34 cellular contexts compared by ENCODE assay signal in genomic region chr16:65825191-65825856, GRCh38.
"Had no signal": no experiment of that assay in that cellular context is flagged by ENCODE, and none has a peak within 500 bp of the region (broad histone marks: within the 10 kb centered on the region; RNA-seq: fewer than 3 reads in every experiment).

No MANE protein-coding gene starts in this region.

- H3K4me3 ChIP-seq: ascending aorta, breast epithelium, cardiac muscle cell, esophagus muscularis mucosa, gastrocnemius medialis, heart left ventricle had no signal

- H3K4me1 Mint-ChIP-seq: activated CD4-positive, alpha-beta T cell treated with anti-CD3 and anti-CD28 coated beads for 36 hours; activated CD4-positive, alpha-beta T cell treated with anti-CD3 and anti-CD28 coated beads, Interleukin-2, amount 10 ng/mL, durations not matched to agents 24 days and 14 days; activated naive CD4-positive, alpha-beta T cell treated with anti-CD3 and anti-CD28 coated beads, Interleukin-2, amount 10 ng/mL, durations not matched to agents 7 days and 5 days; activated naive CD8-positive, alpha-beta T cell treated with anti-CD3 and anti-CD28 coated beads, Interleukin-2, amount 10 ng/mL, durations not matched to agents 7 days and 5 days; brain; T-helper 17 cell had no signal

- H3K27ac ChIP-seq: ascending aorta, breast epithelium, cardiac muscle cell, esophagus muscularis mucosa, foreskin keratinocyte, gastrocnemius medialis, heart left ventricle had no signal

- H3K27me3 ChIP-seq: ascending aorta, breast epithelium, cardiac muscle cell, esophagus muscularis mucosa, gastrocnemius medialis had no signal

- DNase-seq: activated CD4-positive, alpha-beta memory T cell treated with anti-CD3 and anti-CD28 coated beads for 36 hours; activated CD4-positive, alpha-beta T cell treated with anti-CD3 and anti-CD28 coated beads for 36 hours; activated CD4-positive, alpha-beta T cell treated with anti-CD3 and anti-CD28 coated beads, Interleukin-2, amount 10 ng/mL, durations not matched to agents 24 days and 14 days; activated CD4-positive, CD25-positive, alpha-beta regulatory T cell; activated CD4-positive, CD25-positive, alpha-beta regulatory T cell treated with anti-CD3 and anti-CD28 coated beads, Interleukin-2, amount 50 U/mL, for 72 hours; activated CD8-positive, alpha-beta memory T cell treated with anti-CD3 and anti-CD28 coated beads, Interleukin-2, amount 50 U/mL, for 48 hours; activated CD8-positive, alpha-beta T cell treated with anti-CD3 and anti-CD28 coated beads, Interleukin-2, amount 10 ng/mL, durations not matched to agents 7 days and 5 days; activated gamma-delta T cell; activated naive CD4-positive, alpha-beta T cell; activated naive CD4-positive, alpha-beta T cell treated with anti-CD3 and anti-CD28 coated beads, Interleukin-2, amount 10 ng/mL, durations not matched to agents 7 days and 5 days; activated naive CD8-positive, alpha-beta T cell treated with anti-CD3 and anti-CD28 coated beads, Interleukin-2, amount 10 ng/mL, durations not matched to agents 7 days and 5 days; activated T-cell treated with anti-CD3 and anti-CD28 coated beads for 4 hours; activated T-cell treated with anti-CD3 and anti-CD28 coated beads, Interleukin-2, amount 50 U/mL, for 24 hours; activated T-cell treated with anti-CD3 and anti-CD28 coated beads, Interleukin-2, amount 50 U/mL, for 72 hours; central memory CD4-positive, alpha-beta T cell; cortex of kidney; dermis blood vessel endothelial cell; effector CD4-positive, alpha-beta T cell; effector memory CD8-positive, alpha-beta T cell; erythroblast; foreskin keratinocyte; gastrocnemius medialis; glutamatergic neuron; heart left ventricle; T-helper 1 cell; T-helper 17 cell; T1000 had no signal

- H3K27me3 Mint-ChIP-seq: activated CD4-positive, alpha-beta T cell treated with anti-CD3 and anti-CD28 coated beads, Interleukin-2, amount 10 ng/mL, durations not matched to agents 24 days and 14 days; activated naive CD4-positive, alpha-beta T cell treated with anti-CD3 and anti-CD28 coated beads, Interleukin-2, amount 10 ng/mL, durations not matched to agents 7 days and 5 days; activated naive CD8-positive, alpha-beta T cell treated with anti-CD3 and anti-CD28 coated beads, Interleukin-2, amount 10 ng/mL, durations not matched to agents 7 days and 5 days; effector memory CD8-positive, alpha-beta T cell; T-helper 17 cell had no signal

- H3K36me3 ChIP-seq: ascending aorta, breast epithelium, cardiac muscle cell, esophagus muscularis mucosa, gastrocnemius medialis, heart left ventricle had no signal

- H3K36me3 Mint-ChIP-seq: activated CD4-positive, alpha-beta memory T cell treated with anti-CD3 and anti-CD28 coated beads for 36 hours; activated naive CD4-positive, alpha-beta T cell treated with anti-CD3 and anti-CD28 coated beads, Interleukin-2, amount 10 ng/mL, durations not matched to agents 7 days and 5 days; activated naive CD4-positive, alpha-beta T cell treated with anti-CD3 and anti-CD28 coated beads, Interleukin-2, amount 50 U/mL, for 72 hours; activated naive CD8-positive, alpha-beta T cell treated with anti-CD3 and anti-CD28 coated beads, Interleukin-2, amount 10 ng/mL, durations not matched to agents 7 days and 5 days; brain had no signal

- H3K4me1 ChIP-seq: ascending aorta, breast epithelium, esophagus muscularis mucosa, foreskin keratinocyte, gastrocnemius medialis, heart left ventricle had no signal

- H3K9me3 Mint-ChIP-seq: activated CD4-positive, alpha-beta memory T cell treated with anti-CD3 and anti-CD28 coated beads for 36 hours; activated T-cell treated with anti-CD3 and anti-CD28 coated beads, Interleukin-2, amount 50 U/mL, for 24 hours; brain; T-helper 2 cell treated with Interferon-gamma antibody and Interleukin-4, amounts not matched to agents 5 μg/mL and 100 μg/mL, for 36 hours had no signal

- ATAC-seq: activated CD4-positive, alpha-beta T cell treated with anti-CD3 and anti-CD28 coated beads for 36 hours; activated CD8-positive, alpha-beta T cell treated with anti-CD3 and anti-CD28 coated beads, Interleukin-2, amount 10 ng/mL, durations not matched to agents 7 days and 5 days; activated naive CD4-positive, alpha-beta T cell treated with anti-CD3 and anti-CD28 coated beads, Interleukin-2, amount 50 U/mL, for 72 hours; activated T-cell treated with anti-CD3 and anti-CD28 coated beads, Interleukin-2, amount 50 U/mL, for 72 hours; effector memory CD8-positive, alpha-beta T cell; foreskin keratinocyte; gastrocnemius medialis; heart left ventricle; T-helper 17 cell had no signal

- H3K27ac Mint-ChIP-seq: activated CD4-positive, alpha-beta memory T cell treated with anti-CD3 and anti-CD28 coated beads for 36 hours; activated CD4-positive, alpha-beta T cell treated with anti-CD3 and anti-CD28 coated beads for 36 hours; activated CD4-positive, alpha-beta T cell treated with anti-CD3 and anti-CD28 coated beads, Interleukin-2, amount 10 ng/mL, durations not matched to agents 24 days and 14 days; activated CD8-positive, alpha-beta T cell treated with anti-CD3 and anti-CD28 coated beads, Interleukin-2, amount 10 ng/mL, durations not matched to agents 7 days and 5 days; activated naive CD4-positive, alpha-beta T cell treated with anti-CD3 and anti-CD28 coated beads, Interleukin-2, amount 10 ng/mL, durations not matched to agents 7 days and 5 days; activated naive CD4-positive, alpha-beta T cell treated with anti-CD3 and anti-CD28 coated beads, Interleukin-2, amount 50 U/mL, for 72 hours; activated naive CD8-positive, alpha-beta T cell treated with anti-CD3 and anti-CD28 coated beads, Interleukin-2, amount 10 ng/mL, durations not matched to agents 7 days and 5 days; activated T-cell treated with anti-CD3 and anti-CD28 coated beads, Interleukin-2, amount 50 U/mL, for 24 hours; activated T-cell treated with anti-CD3 and anti-CD28 coated beads, Interleukin-2, amount 50 U/mL, for 72 hours; brain; effector memory CD8-positive, alpha-beta T cell; T-helper 17 cell; T-helper 2 cell treated with Interferon-gamma antibody and Interleukin-4, amounts not matched to agents 5 μg/mL and 100 μg/mL, for 36 hours had no signal

- H3K4me3 Mint-ChIP-seq: activated CD4-positive, alpha-beta memory T cell treated with anti-CD3 and anti-CD28 coated beads for 36 hours; activated CD4-positive, alpha-beta T cell treated with anti-CD3 and anti-CD28 coated beads for 36 hours; activated CD4-positive, alpha-beta T cell treated with anti-CD3 and anti-CD28 coated beads, Interleukin-2, amount 10 ng/mL, durations not matched to agents 24 days and 14 days; activated CD8-positive, alpha-beta T cell treated with anti-CD3 and anti-CD28 coated beads, Interleukin-2, amount 10 ng/mL, durations not matched to agents 7 days and 5 days; activated naive CD4-positive, alpha-beta T cell treated with anti-CD3 and anti-CD28 coated beads, Interleukin-2, amount 10 ng/mL, durations not matched to agents 7 days and 5 days; activated naive CD8-positive, alpha-beta T cell treated with anti-CD3 and anti-CD28 coated beads, Interleukin-2, amount 10 ng/mL, durations not matched to agents 7 days and 5 days; activated T-cell treated with anti-CD3 and anti-CD28 coated beads, Interleukin-2, amount 50 U/mL, for 24 hours; activated T-cell treated with anti-CD3 and anti-CD28 coated beads, Interleukin-2, amount 50 U/mL, for 72 hours; brain; effector memory CD8-positive, alpha-beta T cell; T-helper 17 cell; T-helper 2 cell treated with Interferon-gamma antibody and Interleukin-4, amounts not matched to agents 5 μg/mL and 100 μg/mL, for 36 hours had no signal

- H3K9me3 ChIP-seq: ascending aorta, gastrocnemius medialis had no signal
